Comparison of ENCODE assay signal across 13 cellular contexts in the genomic region with DNA sequence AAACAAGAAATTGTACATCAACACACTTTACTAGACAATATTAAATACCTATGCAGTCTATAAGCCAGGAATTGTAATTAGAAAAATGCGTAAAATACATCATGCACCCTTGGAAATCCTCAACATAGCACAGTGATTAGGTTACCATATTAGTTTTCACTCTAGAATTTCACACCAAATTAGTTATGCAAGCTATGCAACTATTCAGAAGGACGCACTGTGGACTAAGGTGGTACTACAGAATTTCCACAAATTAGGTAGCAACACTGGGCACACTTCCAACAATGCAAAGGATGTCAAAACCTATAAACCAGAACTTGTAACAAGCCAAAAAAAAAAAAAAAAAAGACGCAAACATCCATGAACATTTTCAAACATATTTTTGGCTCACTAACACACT.
DNase-seq lines count a peak whose midpoint lies in the region; ATAC-seq and TF ChIP-seq lines count a peak whose summit lies in the region.
"Had no signal": no experiment of that assay in that cellular context is flagged by ENCODE, and none has a peak within 500 bp of the region (broad histone marks: within the 10 kb centered on the region; RNA-seq: fewer than 3 reads in every experiment).

No MANE protein-coding gene starts in this region.

- no peak overlapping the region for H2AFZ ChIP-seq in MM.1S (ENCODE audit: low read length)

- peak; percentile 22 for TF ChIP-seq CTCF in fibroblast of the aortic adventitia (IDR thresholded peaks at IDR 0.05; ENCODE audit: insufficient read depth, low read length)
- no peak for TF ChIP-seq CTCF in MM.1S (IDR thresholded peaks at IDR 0.05; ENCODE audit: low read length)

- DNase-seq in COLO668 (lab: John Stamatoyannopoulos, UW; ENCODE audit: unreplicated experiment) (peak; percentile 0), HCEC 1CT (peak; percentile 4), SK-MEL-5 (ENCODE audit: low read depth, low spot score) (peak; percentile 49), fibroblast of the aortic adventitia (ENCODE audit: low read depth) (peak; percentile 39), cardiac septum (ENCODE audit: low spot score) (no peak), MM.1S (no peak)
- DNase-seq: activated CD4-positive, alpha-beta T cell treated with anti-CD3 and anti-CD28 coated beads, Interleukin-2, amount 50 U/mL, for 4 hours; NCI-H1417 treated with DMSO at 0.1 percent for 48 hours; stimulated activated CD4-positive, alpha-beta T cell treated with anti-CD3 and anti-CD28 coated beads, Interleukin-12 subunit alpha, Interleukin-12 subunit beta, amount 100 ng/mL, for 4 hours had no signal

- intact Hi-C loops in cardiac septum (cut with DNase I) = no loop called here

- no peaks in the 10 kb centered on the region for H3K9me3 ChIP-seq in MM.1S (replicated peaks; ENCODE audit: insufficient read depth, low read length)
- H3K9me3 ChIP-seq: SJSA1 had no signal

- H3K4me2 ChIP-seq in MM.1S (ENCODE audit: low read depth, low read length) = no peak overlapping the region

- no peaks in the 10 kb centered on the region for H3K9me2 ChIP-seq in MM.1S (replicated peaks; ENCODE audit: insufficient read depth, low read length)

- ATAC-seq in GM19023 (IDR thresholded peaks at IDR 0.05; ENCODE audit: unreplicated experiment) (no peak), HG02623 (IDR thresholded peaks at IDR 0.05; ENCODE audit: unreplicated experiment) (no peak)
- ATAC-seq: stimulated activated memory B cell treated with anti-CD40 and anti-IgM and Interleukin-4, amounts not matched to agents 10 μg/mL and 1 μg/mL and 100 μg/mL, for 72 hours had no signal

- no peaks in the 10 kb centered on the region for H4K20me1 ChIP-seq in MM.1S (ENCODE audit: insufficient read depth, low read length)

- H3F3A ChIP-seq in MM.1S (ENCODE audit: insufficient read depth, low read length) = no peaks in the 10 kb centered on the region

- H3K4me1 ChIP-seq in MM.1S (ENCODE audit: low read length) = no peaks in the 10 kb centered on the region
- H3K4me1 ChIP-seq: SJSA1 had no signal

- no peak overlapping the region for H3K4me3 ChIP-seq in fibroblast of the aortic adventitia (ENCODE audit: low read depth, low read length)
- no peak overlapping the region for H3K4me3 ChIP-seq in MM.1S (ENCODE audit: low read length)
- H3K4me3 ChIP-seq: SJSA1 had no signal

- no peak overlapping the region for H3K9ac ChIP-seq in MM.1S (ENCODE audit: low read length)

- no peaks in the 10 kb centered on the region for H3K36me3 ChIP-seq in MM.1S (replicated peaks; ENCODE audit: insufficient read depth, low read length)

- no peaks in the 10 kb centered on the region for H3K79me2 ChIP-seq in MM.1S (ENCODE audit: low read length)

- H3K27me3 ChIP-seq in MM.1S (replicated peaks; ENCODE audit: insufficient read depth, low read length) = no peaks in the 10 kb centered on the region
- H3K27me3 ChIP-seq: SJSA1 had no signal

- in situ Hi-C loops in SK-MEL-5 (cut with HindIII; ENCODE audit: low pct_unique_long_range_greater_than_20kb, low sequenced_read_pairs) = no loop called here

- no peak overlapping the region for H3K27ac ChIP-seq in MM.1S (ENCODE audit: low read length)
- H3K27ac ChIP-seq: SJSA1 had no signal

Comparison
In these comparisons a context has a peak if more than half of its experiments do, and no peak if none do; other contexts are left out.
1. DNase-seq: peak in COLO668 (single experiment), HCEC 1CT (single experiment), SK-MEL-5 (single experiment) and fibroblast of the aortic adventitia (single experiment); none in cardiac septum (single experiment) and MM.1S (single experiment).